ENCODE assay signal across 9 cellular contexts in genomic region chr14:68564826-68565760, GRCh38.
DNase-seq lines count a peak whose midpoint lies in the region; ATAC-seq lines count a peak whose summit lies in the region.
"Had no signal": no experiment of that assay in that cellular context is flagged by ENCODE, and none has a peak within 500 bp of the region (broad histone marks: within the 10 kb centered on the region; RNA-seq: fewer than 3 reads in every experiment).

No MANE protein-coding gene starts in this region.

- peak; percentile 59 for DNase-seq in Jurkat, Clone E6-1 (ENCODE audit: low read depth, low spot score)
- DNase-seq in right cardiac atrium, result no peak
- DNase-seq in activated effector memory CD4-positive, alpha-beta T cell treated with Interleukin-2 at 50 U/mL for 16 hours, result no peak
- DNase-seq in ecto neural progenitor cell (ENCODE audit: low spot score), result no peak
- DNase-seq: NCI-H1436 had no signal

- H3K27me3 Mint-ChIP-seq in activated T-helper 17 cell treated with anti-CD3 and anti-CD28 coated beads, Interleukin-2, amount 50 U/mL, for 72 hours, result no peaks in the 10 kb centered on the region

- H3K27ac Mint-ChIP-seq in activated T-helper 17 cell treated with anti-CD3 and anti-CD28 coated beads, Interleukin-2, amount 50 U/mL, for 72 hours, result peak overlapping the region; percentile 65

- peaks cover 24% of the 10 kb centered on the region for H3K4me1 Mint-ChIP-seq in activated T-helper 17 cell treated with anti-CD3 and anti-CD28 coated beads, Interleukin-2, amount 50 U/mL, for 72 hours

- peak overlapping the region; percentile 79 for H3K9ac ChIP-seq in skeletal muscle satellite cell (ENCODE audit: low read depth, low read length)

- H3K36me3 ChIP-seq in skeletal muscle satellite cell (ENCODE audit: insufficient read depth, low read length), result no peaks in the 10 kb centered on the region

- H3K4me2 ChIP-seq in skeletal muscle satellite cell (ENCODE audit: low read length), result no peak overlapping the region

- H3K4me1 ChIP-seq in right cardiac atrium (ENCODE audit: control insufficient read depth, insufficient read depth, low read length), result peaks cover 14% of the 10 kb centered on the region
- H3K4me1 ChIP-seq in skeletal muscle satellite cell (ENCODE audit: control insufficient read depth, insufficient read depth, low read length), result peaks cover 51% of the 10 kb centered on the region

- intact Hi-C loops in right cardiac atrium (cut with DNase I), result no loop called here

- H3K9me3 ChIP-seq in right cardiac atrium (ENCODE audit: control insufficient read depth, low read length), result no peaks in the 10 kb centered on the region
- H3K9me3 ChIP-seq in skeletal muscle satellite cell (replicated peaks; ENCODE audit: low read length), result no peaks in the 10 kb centered on the region

- no peaks in the 10 kb centered on the region for H3K36me3 Mint-ChIP-seq in activated T-helper 17 cell treated with anti-CD3 and anti-CD28 coated beads, Interleukin-2, amount 50 U/mL, for 72 hours (ENCODE audit: low read depth)

- peak; percentile 53 for ATAC-seq in activated T-helper 17 cell treated with anti-CD3 and anti-CD28 coated beads, Interleukin-2, amount 50 U/mL, for 72 hours (replicated peaks)
- ATAC-seq in right cardiac atrium, result peak in 1 of 2 donors; percentile 27
- no peak for ATAC-seq in HG02642 (IDR thresholded peaks at IDR 0.05; ENCODE audit: poor library complexity, unreplicated experiment)
- ATAC-seq in GM19023 (IDR thresholded peaks at IDR 0.05; ENCODE audit: unreplicated experiment), result no peak

- no peak overlapping the region for H3K4me3 Mint-ChIP-seq in activated T-helper 17 cell treated with anti-CD3 and anti-CD28 coated beads, Interleukin-2, amount 50 U/mL, for 72 hours

- no peak overlapping the region for H3K4me3 ChIP-seq in Jurkat, Clone E6-1 (ENCODE audit: low read length)
- H3K4me3 ChIP-seq in right cardiac atrium (ENCODE audit: low read length), result no peak overlapping the region
- H3K4me3 ChIP-seq in skeletal muscle satellite cell (ENCODE audit: low read length), result peak overlapping the region; percentile 6

- 76% methylated on average over 8 of the region's 8 CpGs for WGBS in right cardiac atrium

- H3K27ac ChIP-seq in right cardiac atrium (ENCODE audit: low read length), result peak overlapping the region; percentile 77

- peaks cover 3% of the 10 kb centered on the region for H3K9me3 Mint-ChIP-seq in activated T-helper 17 cell treated with anti-CD3 and anti-CD28 coated beads, Interleukin-2, amount 50 U/mL, for 72 hours

- no peaks in the 10 kb centered on the region for H3K27me3 ChIP-seq in right cardiac atrium (ENCODE audit: control insufficient read depth, insufficient read depth)
- H3K27me3 ChIP-seq in skeletal muscle satellite cell (ENCODE audit: control insufficient read depth, insufficient read depth, low read length), result no peaks in the 10 kb centered on the region
